In the genomic region with DNA sequence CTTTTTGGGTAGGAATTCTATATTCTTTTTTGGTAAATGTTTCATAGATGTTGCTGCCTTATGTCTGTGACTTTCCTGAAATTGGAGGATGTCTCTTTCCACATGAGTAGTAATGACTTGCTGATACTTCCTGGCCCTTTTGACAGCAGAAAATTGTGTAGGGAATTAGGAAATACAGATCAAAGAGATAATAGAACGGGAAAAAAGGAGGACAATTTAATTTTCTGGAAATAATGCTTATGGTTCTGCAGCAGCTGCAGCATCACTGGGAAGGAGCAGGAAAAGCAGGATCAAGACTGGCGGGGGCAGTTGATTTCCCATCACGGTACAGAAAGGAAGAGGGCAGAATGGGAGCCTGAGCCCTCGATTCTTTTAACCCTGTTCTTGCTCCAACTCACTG, we compare ENCODE assay signal across 9 cellular contexts.
"Had no signal": no experiment of that assay in that cellular context is flagged by ENCODE, and none has a peak within 500 bp of the region (broad histone marks: within the 10 kb centered on the region; RNA-seq: fewer than 3 reads in every experiment).

No MANE protein-coding gene starts in this region.

- FAIRE-seq: H54, HTR-8/SVneo, K562 had no signal

- ATAC-seq: K562 had no signal

- DNase-seq: GOT3, H9, HCEC 1CT, IMR-90, KG1 had no signal

- H3K27ac Mint-ChIP-seq: H9 had no signal

- H3K4me3 Mint-ChIP-seq: H9 had no signal

- H3K4me3 ChIP-seq: K562 had no signal

- H3K27ac ChIP-seq: HL-60 had no signal

- H3K9me3 Mint-ChIP-seq: H9 had no signal
